In the genomic region with DNA sequence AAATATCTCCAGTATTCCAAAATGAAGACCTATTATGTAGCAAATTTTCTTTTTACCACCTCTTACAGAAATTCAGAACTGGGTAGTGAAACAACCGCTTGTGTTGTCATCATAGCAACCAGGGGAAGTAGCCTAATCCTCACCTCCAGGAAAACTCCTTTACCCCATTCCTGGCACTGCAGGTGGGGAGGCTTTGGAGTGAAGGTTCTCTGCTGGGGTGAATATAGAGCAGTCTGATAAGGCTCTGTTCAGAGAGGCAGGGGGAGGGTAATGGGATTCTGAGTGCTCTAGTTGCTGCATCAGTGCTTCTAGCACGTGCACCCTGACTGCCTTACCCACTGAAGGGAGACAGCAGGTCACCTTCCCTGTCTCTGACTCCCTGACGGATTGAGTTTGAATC, we compare ENCODE assay signal across 15 cellular contexts.
DNase-seq lines count a peak whose midpoint lies in the region; ATAC-seq and TF ChIP-seq lines count a peak whose summit lies in the region.
"Had no signal": no experiment of that assay in that cellular context is flagged by ENCODE, and none has a peak within 500 bp of the region (broad histone marks: within the 10 kb centered on the region; RNA-seq: fewer than 3 reads in every experiment).

No MANE protein-coding gene starts in this region.

- no peaks in the 10 kb centered on the region for H3K4me1 Mint-ChIP-seq in activated T-helper 17 cell treated with anti-CD3 and anti-CD28 coated beads, Interleukin-2, amount 50 U/mL, for 72 hours
- H3K4me1 Mint-ChIP-seq in naive thymus-derived CD4-positive, alpha-beta T cell: peaks cover 0 to 35% (median 21%) of the 10 kb centered on the region in 7 donors
- H3K4me1 Mint-ChIP-seq: activated CD4-positive, alpha-beta T cell treated with anti-CD3 and anti-CD28 coated beads, Interleukin-2, amount 10 ng/mL, durations not matched to agents 7 days and 5 days had no signal

- no peak overlapping the region for H3K27ac Mint-ChIP-seq in activated T-helper 17 cell treated with anti-CD3 and anti-CD28 coated beads, Interleukin-2, amount 50 U/mL, for 72 hours
- peak overlapping the region in 3 of 9 donors; percentile 5 to 22 (median 12) for H3K27ac Mint-ChIP-seq in naive thymus-derived CD4-positive, alpha-beta T cell
- H3K27ac Mint-ChIP-seq: activated CD4-positive, alpha-beta T cell treated with anti-CD3 and anti-CD28 coated beads, Interleukin-2, amount 10 ng/mL, durations not matched to agents 7 days and 5 days had no signal

- peak; percentile 30 for DNase-seq in BE2C
- peak; percentile 25 for DNase-seq in iPS-NIHi7 (ENCODE audit: extremely low spot score)
- DNase-seq in activated CD4-positive, CD25-positive, alpha-beta regulatory T cell (lab: John Stamatoyannopoulos, UW): no peak
- DNase-seq in naive thymus-derived CD4-positive, alpha-beta T cell: no peak
- no peak for DNase-seq in DMS 273 treated with DMSO at 0.1 percent for 48 hours (lab: John Stamatoyannopoulos, UW)
- DNase-seq: activated CD4-positive, alpha-beta T cell treated with anti-CD3 and anti-CD28 coated beads, Interleukin-2, amount 10 ng/mL, durations not matched to agents 7 days and 5 days; activated naive CD4-positive, alpha-beta T cell; Caco-2; T-helper 2 cell had no signal

- H3K27me3 ChIP-seq in BE2C: no peaks in the 10 kb centered on the region
- no peaks in the 10 kb centered on the region for H3K27me3 ChIP-seq in naive thymus-derived CD4-positive, alpha-beta T cell (ENCODE audit: control insufficient read depth in 2 of 2, insufficient read depth in 2 of 2, low read length in 2 of 2)
- H3K27me3 ChIP-seq: cardiac muscle cell, esophagus muscularis mucosa had no signal

- H3K27me3 Mint-ChIP-seq in activated T-helper 17 cell treated with anti-CD3 and anti-CD28 coated beads, Interleukin-2, amount 50 U/mL, for 72 hours: no peaks in the 10 kb centered on the region
- H3K27me3 Mint-ChIP-seq in naive thymus-derived CD4-positive, alpha-beta T cell: no peaks in the 10 kb centered on the region
- H3K27me3 Mint-ChIP-seq: activated CD4-positive, alpha-beta T cell treated with anti-CD3 and anti-CD28 coated beads, Interleukin-2, amount 10 ng/mL, durations not matched to agents 7 days and 5 days had no signal

- CTCF ChIA-PET in naive thymus-derived CD4-positive, alpha-beta T cell (lab: Charles Lee): interaction anchor here (0.7 kb wide), 1 partner anchor 18 kb away, joined by 3 read pairs; no protein-coding TSS in a partner anchor

- no peak overlapping the region for H3K4me3 Mint-ChIP-seq in activated T-helper 17 cell treated with anti-CD3 and anti-CD28 coated beads, Interleukin-2, amount 50 U/mL, for 72 hours
- no peak overlapping the region for H3K4me3 Mint-ChIP-seq in naive thymus-derived CD4-positive, alpha-beta T cell
- H3K4me3 Mint-ChIP-seq: activated CD4-positive, alpha-beta T cell treated with anti-CD3 and anti-CD28 coated beads, Interleukin-2, amount 10 ng/mL, durations not matched to agents 7 days and 5 days had no signal

- no peak overlapping the region for H3K27ac ChIP-seq in naive thymus-derived CD4-positive, alpha-beta T cell (ENCODE audit: low read depth, low read length)
- H3K27ac ChIP-seq: cardiac muscle cell, esophagus muscularis mucosa, thoracic aorta had no signal

- H3K4me3 ChIP-seq in BE2C (ENCODE audit: low read depth, low read length): no peak overlapping the region
- H3K4me3 ChIP-seq in naive thymus-derived CD4-positive, alpha-beta T cell (ENCODE audit: low read length): no peak overlapping the region
- H3K4me3 ChIP-seq: cardiac muscle cell, esophagus muscularis mucosa, thoracic aorta had no signal

- POLR2A ChIA-PET in naive thymus-derived CD4-positive, alpha-beta T cell (lab: Charles Lee): interaction anchor here (1.0 kb wide), 1 partner anchor 10 kb away, joined by 4 read pairs; no protein-coding TSS in a partner anchor

- no peaks in the 10 kb centered on the region for H3K9me3 ChIP-seq in BE2C
- no peaks in the 10 kb centered on the region for H3K9me3 ChIP-seq in naive thymus-derived CD4-positive, alpha-beta T cell (ENCODE audit: control insufficient read depth in 2 of 3, low read length in 3 of 3)
- H3K9me3 ChIP-seq: Caco-2, esophagus muscularis mucosa, thoracic aorta had no signal

- TF ChIP-seq CTCF in BE2C (IDR thresholded peaks at IDR 0.05; ENCODE audit: low read depth, low read length): no peak

- no peaks in the 10 kb centered on the region for H3K36me3 ChIP-seq in BE2C
- H3K36me3 ChIP-seq in naive thymus-derived CD4-positive, alpha-beta T cell (ENCODE audit: control insufficient read depth in 2 of 3, insufficient read depth in 3 of 3, low read length in 3 of 3): peaks cover 3 to 36% (median 7%) of the 10 kb centered on the region in 3 experiments
- H3K36me3 ChIP-seq: cardiac muscle cell, thoracic aorta had no signal

- no peaks in the 10 kb centered on the region for H3K9me3 Mint-ChIP-seq in activated T-helper 17 cell treated with anti-CD3 and anti-CD28 coated beads, Interleukin-2, amount 50 U/mL, for 72 hours
- H3K9me3 Mint-ChIP-seq in naive thymus-derived CD4-positive, alpha-beta T cell: peaks cover 0 to 22% (median 5%) of the 10 kb centered on the region in 11 donors
- H3K9me3 Mint-ChIP-seq: activated CD4-positive, alpha-beta T cell treated with anti-CD3 and anti-CD28 coated beads, Interleukin-2, amount 10 ng/mL, durations not matched to agents 7 days and 5 days had no signal

- intact Hi-C loops in naive thymus-derived CD4-positive, alpha-beta T cell (cut with micrococcal nuclease): no loop called here

- H3K4me1 ChIP-seq in BE2C: no peaks in the 10 kb centered on the region
- no peaks in the 10 kb centered on the region for H3K4me1 ChIP-seq in naive thymus-derived CD4-positive, alpha-beta T cell (ENCODE audit: control insufficient read depth in 2 of 2, insufficient read depth in 2 of 2, low read length in 2 of 2)

- ATAC-seq in GM21423 (IDR thresholded peaks at IDR 0.05; ENCODE audit: unreplicated experiment): peak; percentile 47
- peak; percentile 31 for ATAC-seq in HG03457 (IDR thresholded peaks at IDR 0.05; ENCODE audit: unreplicated experiment)
- ATAC-seq in activated T-helper 17 cell treated with anti-CD3 and anti-CD28 coated beads, Interleukin-2, amount 50 U/mL, for 72 hours (replicated peaks): no peak
- ATAC-seq in naive thymus-derived CD4-positive, alpha-beta T cell: no peak

- H3K36me3 Mint-ChIP-seq in activated T-helper 17 cell treated with anti-CD3 and anti-CD28 coated beads, Interleukin-2, amount 50 U/mL, for 72 hours (ENCODE audit: low read depth): peaks cover 65% of the 10 kb centered on the region
- H3K36me3 Mint-ChIP-seq in naive thymus-derived CD4-positive, alpha-beta T cell: peaks cover 18 to 69% (median 62%) of the 10 kb centered on the region in 5 donors

Comparison
In these comparisons a context has a peak if more than half of its experiments do, and no peak if none do; other contexts are left out.
1. DNase-seq: peak in BE2C (single experiment) and iPS-NIHi7 (single experiment); none in activated CD4-positive, CD25-positive, alpha-beta regulatory T cell (0 of 4), naive thymus-derived CD4-positive, alpha-beta T cell (0 of 9) and DMS 273 treated with DMSO at 0.1 percent for 48 hours (single experiment).
2. ATAC-seq: peak in GM21423 (single experiment) and HG03457 (single experiment); none in activated T-helper 17 cell treated with anti-CD3 and anti-CD28 coated beads, Interleukin-2, amount 50 U/mL, for 72 hours (single experiment) and naive thymus-derived CD4-positive, alpha-beta T cell (single experiment).